15 cellular contexts compared by ENCODE assay signal in genomic region chr2:234625626-234626253, GRCh38.
"Had no signal": no experiment of that assay in that cellular context is flagged by ENCODE, and none has a peak within 500 bp of the region (broad histone marks: within the 10 kb centered on the region; RNA-seq: fewer than 3 reads in every experiment).

No MANE protein-coding gene starts in this region.

- H3K27me3 ChIP-seq: neutrophil, sigmoid colon had no signal

- H3K9me3 ChIP-seq: heart right ventricle, mucosa of descending colon, neutrophil, sigmoid colon had no signal

- H3K36me3 ChIP-seq: heart right ventricle, neutrophil, sigmoid colon had no signal

- DNase-seq: effector memory CD4-positive, alpha-beta T cell; heart right ventricle; hypothalamus; islet precursor cell; mammary epithelial cell; mucosa of descending colon; naive thymus-derived CD8-positive, alpha-beta T cell; posterior cingulate gyrus; sigmoid colon; stimulated activated CD4-positive, alpha-beta T cell treated with anti-CD3 and anti-CD28 coated beads, Interleukin-2, amount 100 ng/mL, for 48 hours; stimulated activated naive CD4-positive, alpha-beta T cell treated with Interleukin-2 at 50 U/mL for 16 hours had no signal

- H3K27ac ChIP-seq: heart right ventricle, neutrophil, sigmoid colon had no signal

- H3K4me3 ChIP-seq: heart right ventricle, mucosa of descending colon, sigmoid colon, smooth muscle cell had no signal

- H3K4me2 ChIP-seq: smooth muscle cell had no signal

- ATAC-seq: esophagus mucosa; heart right ventricle; left lobe of liver; mucosa of descending colon; naive thymus-derived CD8-positive, alpha-beta T cell had no signal
